ENCODE assay signal across 28 cellular contexts in genomic region chr15:53009093-53009492, GRCh38.
"Had no signal": no experiment of that assay in that cellular context is flagged by ENCODE, and none has a peak within 500 bp of the region (broad histone marks: within the 10 kb centered on the region; RNA-seq: fewer than 3 reads in every experiment).

No MANE protein-coding gene starts in this region.

- H3K27ac ChIP-seq: hepatocyte, left ventricle myocardium inferior, neural progenitor cell, neutrophil, parathyroid adenoma, right atrium auricular region, right lobe of liver, suprapubic skin, thoracic aorta, tibial artery, vagina had no signal

- H2AFZ ChIP-seq: hepatocyte, neural progenitor cell, parathyroid adenoma had no signal

- H3K27ac Mint-ChIP-seq: mesothelial cell of epicardium; naive B cell; natural killer cell; nephron progenitor cell; neural progenitor cell; progenitor cell of endocrine pancreas; stimulated activated naive CD8-positive, alpha-beta T cell treated with anti-CD3 and anti-CD28 coated beads, Interleukin-15, Interleukin-2, amounts not matched to agents 100 ng/mL and 50 ng/mL, for 24 hours; type B pancreatic cell had no signal

- ATAC-seq: natural killer cell, right lobe of liver had no signal

- H3K4me1 Mint-ChIP-seq: mesothelial cell of epicardium, naive B cell, natural killer cell, nephron progenitor cell, neural progenitor cell had no signal

- H3K4me3 ChIP-seq: hepatocyte, left ventricle myocardium inferior, lung, neural progenitor cell, right atrium auricular region, right lobe of liver, smooth muscle cell, suprapubic skin, thoracic aorta, tibial artery, vagina had no signal

- H3K27me3 ChIP-seq: hepatocyte, neural progenitor cell, neutrophil, right atrium auricular region, right lobe of liver, suprapubic skin, tibial artery, vagina had no signal

- H3K4me1 ChIP-seq: left ventricle myocardium inferior, neural progenitor cell, parathyroid adenoma, right atrium auricular region, suprapubic skin, tibial artery, vagina had no signal

- H3K79me2 ChIP-seq: hepatocyte, parathyroid adenoma had no signal

- H3K4me3 Mint-ChIP-seq: mesothelial cell of epicardium; naive B cell; natural killer cell; nephron progenitor cell; neural progenitor cell; stimulated activated naive CD8-positive, alpha-beta T cell treated with anti-CD3 and anti-CD28 coated beads, Interleukin-15, Interleukin-2, amounts not matched to agents 100 ng/mL and 50 ng/mL, for 24 hours; type B pancreatic cell had no signal

- H3K9ac ChIP-seq: neural progenitor cell, parathyroid adenoma had no signal

- H3K4me2 ChIP-seq: hepatocyte, neural progenitor cell, smooth muscle cell had no signal

- H3K9me3 Mint-ChIP-seq: mesothelial cell of epicardium; nephron progenitor cell; neural progenitor cell; stimulated activated naive CD8-positive, alpha-beta T cell treated with anti-CD3 and anti-CD28 coated beads, Interleukin-15, Interleukin-2, amounts not matched to agents 100 ng/mL and 50 ng/mL, for 24 hours; type B pancreatic cell had no signal

- H3K9me3 ChIP-seq: left ventricle myocardium inferior, neutrophil, right atrium auricular region, right lobe of liver, thoracic aorta, tibial artery, vagina had no signal

- DNase-seq: islet precursor cell; left ventricle myocardium inferior; mesendoderm; naive B cell; natural killer cell; nephron progenitor cell; occipital lobe; right lobe of liver; stimulated activated CD4-positive, alpha-beta T cell treated with anti-CD3 and anti-CD28 coated beads, Interleukin-1b, Interleukin-23, amount 100 ng/mL, for 48 hours; stimulated activated CD4-positive, alpha-beta T cell treated with anti-CD3 and anti-CD28 coated beads, Interleukin-2, amount 100 ng/mL, for 48 hours; stimulated activated CD4-positive, alpha-beta T cell treated with anti-CD3 and anti-CD28 coated beads, Interleukin-4, amount 100 ng/mL, for 4 hours; stimulated activated CD8-positive, alpha-beta memory T cell treated with anti-CD3 and anti-CD28 coated beads, Interleukin-4, amount 100 ng/mL, for 48 hours; stimulated activated naive CD4-positive, alpha-beta T cell; tibial artery had no signal

- H3K36me3 ChIP-seq: left ventricle myocardium inferior, neural progenitor cell, neutrophil, right atrium auricular region, right lobe of liver, suprapubic skin, thoracic aorta, tibial artery, vagina had no signal

- H3K36me3 Mint-ChIP-seq: mesothelial cell of epicardium, natural killer cell, type B pancreatic cell had no signal
